ENCODE assay signal across 12 cellular contexts in the genomic region with DNA sequence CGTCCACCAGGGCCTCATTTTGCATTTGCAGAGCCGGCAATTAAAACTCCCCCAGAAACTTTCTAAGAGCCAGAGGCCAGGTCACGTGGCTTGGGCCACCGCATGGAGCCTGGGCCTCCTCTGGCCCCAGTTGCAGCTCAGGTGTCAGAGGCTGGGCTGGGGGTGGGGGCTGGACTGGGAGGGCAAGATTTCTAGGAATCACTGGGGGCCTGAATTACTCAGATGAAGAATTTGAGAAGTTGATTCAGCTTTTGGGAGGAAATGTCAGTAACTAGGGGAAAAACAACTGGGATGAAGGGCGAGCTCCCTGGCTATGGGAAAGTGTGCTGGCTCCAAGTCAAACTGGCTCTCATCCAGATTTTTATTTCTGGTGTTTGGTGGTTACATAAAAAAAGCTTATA.
DNase-seq lines count a peak whose midpoint lies in the region; ATAC-seq and TF ChIP-seq lines count a peak whose summit lies in the region.
"Had no signal": no experiment of that assay in that cellular context is flagged by ENCODE, and none has a peak within 500 bp of the region (broad histone marks: within the 10 kb centered on the region; RNA-seq: fewer than 3 reads in every experiment).

No MANE protein-coding gene starts in this region.

- no peak overlapping the region for H2AK5ac ChIP-seq in neuronal stem cell (ENCODE audit: low read depth, low read length)

- H2BK12ac ChIP-seq in neuronal stem cell (ENCODE audit: low read length) = no peak overlapping the region

- H3K4ac ChIP-seq in neuronal stem cell (ENCODE audit: low read length) = no peak overlapping the region

- DNase-seq in A172 (ENCODE audit: low spot score) (peak; percentile 4), Peyer's patch (no peak), fibroblast of peridontal ligament (ENCODE audit: extremely low read depth) (peak; percentile 89), neuronal stem cell (ENCODE audit: low spot score) (no peak), COLO829 (ENCODE audit: low spot score) (no peak), GM10248 (ENCODE audit: extremely low spot score) (no peak), KG1 (lab: John Stamatoyannopoulos, UW) (no peak)
- DNase-seq in stimulated activated naive CD8-positive, alpha-beta T cell treated with anti-CD3 and anti-CD28 coated beads, Interleukin-15, Interleukin-2, amounts not matched to agents 100 U/mL and 50 U/mL, for 24 hours = no peak
- DNase-seq: stimulated activated CD4-positive, alpha-beta T cell treated with anti-CD3 and anti-CD28 coated beads, Interleukin-2, amount 100 ng/mL, for 48 hours; WERI-Rb-1 had no signal

- no peak for ATAC-seq in stimulated activated naive CD8-positive, alpha-beta T cell treated with anti-CD3 and anti-CD28 coated beads, Interleukin-15, Interleukin-2, amounts not matched to agents 100 U/mL and 50 U/mL, for 24 hours
- ATAC-seq: GM12878, GM23338 had no signal

- no peak overlapping the region for H3K23ac ChIP-seq in neuronal stem cell (ENCODE audit: low read depth, low read length, poor library complexity)

- H3K27ac ChIP-seq in Peyer's patch = peak overlapping the region; percentile 3 to 73 (median 61)
- no peak overlapping the region for H3K27ac ChIP-seq in neuronal stem cell (replicated peaks; ENCODE audit: low read length)
- H3K27ac ChIP-seq: WERI-Rb-1 had no signal

- no peak overlapping the region for H4K91ac ChIP-seq in neuronal stem cell (ENCODE audit: low read depth, low read length, poor library complexity)

- TF ChIP-seq POLR2A in Peyer's patch (IDR thresholded peaks at IDR 0.05) = no peak

- no peak overlapping the region for H3K18ac ChIP-seq in neuronal stem cell (ENCODE audit: low read length)

- no peaks in the 10 kb centered on the region for H3K27me3 ChIP-seq in Peyer's patch
- peaks cover 0 to 2% (median 0%) of the 10 kb centered on the region in 3 experiments for H3K27me3 ChIP-seq in neuronal stem cell (ENCODE audit: control insufficient read depth in 3 of 3, insufficient read depth in 3 of 3, low read depth in 1 of 3, low read length in 3 of 3)

- POLR2A ChIA-PET in GM10248 (lab: Yijun Ruan, JAX) = no interaction called here

- no peak overlapping the region for H2AFZ ChIP-seq in neuronal stem cell (ENCODE audit: low read length)
- H2AFZ ChIP-seq: GM23338 had no signal

- WGBS in neuronal stem cell (ENCODE audit: extremely low coverage in 2 of 2, insufficient read length in 2 of 2, insufficient replicate concordance in 1 of 2), 2 donors = no CpG with 5 or more reads among the region's 5 CpGs

- CTCF ChIA-PET in GM10248 (lab: Yijun Ruan, JAX) = interaction anchor here (1.0 kb wide), 1 partner anchor 11 kb away, joined by 3 read pairs; no protein-coding TSS in a partner anchor

- no peak overlapping the region for H3K9ac ChIP-seq in neuronal stem cell (ENCODE audit: low read depth, low read length, poor library complexity)

- H3K9me3 ChIP-seq in Peyer's patch (no peaks in the 10 kb centered on the region), neuronal stem cell (replicated peaks in 1 of 2; ENCODE audit: control insufficient read depth in 2 of 2, insufficient read depth in 1 of 2, low read depth in 1 of 2, low read length in 2 of 2) (peaks cover 0 to 8% of the 10 kb centered on the region in 2 donors)

- no peaks in the 10 kb centered on the region for H3K79me1 ChIP-seq in neuronal stem cell (ENCODE audit: low read depth, low read length)

- peak overlapping the region; percentile 27 for H2BK15ac ChIP-seq in neuronal stem cell (ENCODE audit: low read length)

- H3K4me3 ChIP-seq in Peyer's patch (no peak overlapping the region), neuronal stem cell (ENCODE audit: low read length in 2 of 2) (no peak overlapping the region)
- H3K4me3 ChIP-seq: GM12878, GM23338 had no signal

- no peak for TF ChIP-seq CTCF in Peyer's patch (IDR thresholded peaks at IDR 0.05)
- no peak for TF ChIP-seq CTCF in GM10248 (IDR thresholded peaks at IDR 0.05; ENCODE audit: control extremely low read depth, extremely low read depth, low read depth, missing control alignments)

- H3K4me2 ChIP-seq in neuronal stem cell (ENCODE audit: insufficient read depth, low read length, poor library complexity, severe bottlenecking) = no peak overlapping the region
- H3K4me2 ChIP-seq: GM23338 had no signal

- no peaks in the 10 kb centered on the region for H3K36me3 ChIP-seq in Peyer's patch
- H3K36me3 ChIP-seq in neuronal stem cell (replicated peaks in 1 of 2; ENCODE audit: control insufficient read depth in 2 of 2, insufficient read depth in 2 of 2, low read length in 2 of 2) = no peaks in the 10 kb centered on the region
- H3K36me3 ChIP-seq: WERI-Rb-1 had no signal

- H3K14ac ChIP-seq in neuronal stem cell (ENCODE audit: low read length) = no peak overlapping the region

- H2BK120ac ChIP-seq in neuronal stem cell (ENCODE audit: low read depth, low read length) = no peak overlapping the region

- no peak overlapping the region for H2BK5ac ChIP-seq in neuronal stem cell (ENCODE audit: low read length)

- no peak overlapping the region for H4K8ac ChIP-seq in neuronal stem cell (ENCODE audit: low read depth, low read length)

- no peaks in the 10 kb centered on the region for H3K4me1 ChIP-seq in Peyer's patch
- H3K4me1 ChIP-seq in neuronal stem cell (ENCODE audit: control insufficient read depth in 2 of 2, insufficient read depth in 1 of 2, low read depth in 1 of 2, low read length in 2 of 2) = peaks cover 0 to 3% of the 10 kb centered on the region in 2 donors

Comparison
In these comparisons a context has a peak if more than half of its experiments do, and no peak if none do; other contexts are left out.
1. DNase-seq: peak in A172 (single experiment) and fibroblast of peridontal ligament (single experiment); none in Peyer's patch (0 of 3), neuronal stem cell (single experiment), stimulated activated naive CD8-positive, alpha-beta T cell treated with anti-CD3 and anti-CD28 coated beads, Interleukin-15, Interleukin-2, amounts not matched to agents 100 U/mL and 50 U/mL, for 24 hours (single experiment), COLO829 (single experiment), GM10248 (single experiment) and KG1 (single experiment).